In the genomic region with DNA sequence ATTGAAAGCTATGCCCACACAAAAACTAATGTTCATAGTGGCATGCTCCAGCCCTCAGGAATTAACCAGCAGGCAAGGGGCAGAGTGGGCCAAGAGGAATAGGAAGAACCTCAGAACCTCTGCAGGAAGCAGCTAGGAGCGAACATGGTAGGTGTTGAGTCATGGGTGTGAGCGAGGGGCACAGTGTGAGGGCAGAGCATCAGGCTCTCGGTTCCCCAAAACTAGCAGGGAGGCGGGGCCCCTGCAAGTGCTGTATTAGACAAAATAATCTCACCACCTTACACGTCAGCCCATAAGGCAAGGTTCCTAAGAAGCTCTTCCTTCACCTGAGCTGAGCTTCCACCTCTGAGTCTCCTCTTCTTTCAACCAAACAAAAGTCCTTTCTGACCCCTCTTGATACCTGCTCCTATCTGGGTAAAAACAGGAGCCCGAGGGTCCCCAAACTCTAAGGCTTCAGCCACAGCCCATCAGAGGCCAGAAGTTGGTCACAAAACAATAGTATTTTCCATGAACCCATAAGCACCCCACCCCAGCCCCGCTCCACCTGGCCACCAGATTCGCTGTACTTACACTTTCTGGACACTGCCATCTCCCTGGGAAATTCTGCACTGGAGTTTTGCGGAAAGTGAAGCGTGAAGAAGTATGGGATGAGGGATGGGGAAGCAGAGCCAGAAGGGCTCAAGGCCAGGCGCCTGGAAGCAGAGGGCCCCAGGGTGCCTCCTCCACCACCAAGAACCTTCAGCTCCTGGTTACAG, we compare ENCODE assay signal across 13 cellular contexts.
DNase-seq lines count a peak whose midpoint lies in the region; ATAC-seq, FAIRE-seq and TF ChIP-seq lines count a peak whose summit lies in the region.
"Had no signal": no experiment of that assay in that cellular context is flagged by ENCODE, and none has a peak within 500 bp of the region (broad histone marks: within the 10 kb centered on the region; RNA-seq: fewer than 3 reads in every experiment).

No MANE protein-coding gene starts in this region.

- DNase-seq in GM18507 (ENCODE audit: extremely low spot score, insufficient read length, low read depth) (no peak), medulla oblongata (ENCODE audit: extremely low spot score) (no peak), epidermal melanocyte (ENCODE audit: insufficient read length, low spot score) (no peak), foreskin fibroblast (no peak), amygdala (lab: John Stamatoyannopoulos, UW) (no peak)
- no peak for DNase-seq in effector memory CD8-positive, alpha-beta T cell
- DNase-seq: activated naive CD8-positive, alpha-beta T cell treated with anti-CD3 and anti-CD28 coated beads, Interleukin-2, amount 10 ng/mL, durations not matched to agents 7 days and 5 days; Caco-2; PC-3 had no signal

- peak; percentile 89 for ATAC-seq in GM21390 (IDR thresholded peaks at IDR 0.05; ENCODE audit: unreplicated experiment)
- ATAC-seq in HG03175 (IDR thresholded peaks at IDR 0.05; ENCODE audit: unreplicated experiment) = peak; percentile 80
- peak; percentile 51 for ATAC-seq in effector memory CD8-positive, alpha-beta T cell (replicated peaks)
- ATAC-seq: PC-3 had no signal

- FAIRE-seq in GM18507 (lab: Jason Lieb, UNC) = peak; percentile 77
- FAIRE-seq: H1 had no signal

- no peaks in the 10 kb centered on the region for H3K9me3 Mint-ChIP-seq in effector memory CD8-positive, alpha-beta T cell
- H3K9me3 Mint-ChIP-seq: activated naive CD8-positive, alpha-beta T cell treated with anti-CD3 and anti-CD28 coated beads, Interleukin-2, amount 10 ng/mL, durations not matched to agents 7 days and 5 days had no signal

- no peak for TF ChIP-seq CTCF in foreskin fibroblast (IDR thresholded peaks at IDR 0.05; ENCODE audit: low read depth, low read length)

- no peak overlapping the region for H3K4me3 ChIP-seq in foreskin fibroblast (ENCODE audit: low read depth in 1 of 2, low read length in 2 of 2)
- H3K4me3 ChIP-seq: vagina had no signal

- H3K36me3 Mint-ChIP-seq in effector memory CD8-positive, alpha-beta T cell (ENCODE audit: insufficient read depth) = no peaks in the 10 kb centered on the region
- H3K36me3 Mint-ChIP-seq: activated naive CD8-positive, alpha-beta T cell treated with anti-CD3 and anti-CD28 coated beads, Interleukin-2, amount 10 ng/mL, durations not matched to agents 7 days and 5 days had no signal

- no peak overlapping the region for H3K27ac Mint-ChIP-seq in effector memory CD8-positive, alpha-beta T cell
- H3K27ac Mint-ChIP-seq: activated naive CD8-positive, alpha-beta T cell treated with anti-CD3 and anti-CD28 coated beads, Interleukin-2, amount 10 ng/mL, durations not matched to agents 7 days and 5 days had no signal

- H3K4me1 Mint-ChIP-seq in effector memory CD8-positive, alpha-beta T cell (ENCODE audit: low read depth in 2 of 2) = peaks cover 0 to 4% of the 10 kb centered on the region in 2 donors

- H3K4me3 Mint-ChIP-seq in effector memory CD8-positive, alpha-beta T cell = no peak overlapping the region
- H3K4me3 Mint-ChIP-seq: activated naive CD8-positive, alpha-beta T cell treated with anti-CD3 and anti-CD28 coated beads, Interleukin-2, amount 10 ng/mL, durations not matched to agents 7 days and 5 days had no signal

- peaks cover 58 to 85% of the 10 kb centered on the region in 2 donors for H3K27me3 Mint-ChIP-seq in effector memory CD8-positive, alpha-beta T cell
